ENCODE assay signal across 21 cellular contexts in genomic region chr10:14527134-14527780, GRCh38.
DNase-seq lines count a peak whose midpoint lies in the region; ATAC-seq lines count a peak whose summit lies in the region.
"Had no signal": no experiment of that assay in that cellular context is flagged by ENCODE, and none has a peak within 500 bp of the region (broad histone marks: within the 10 kb centered on the region; RNA-seq: fewer than 3 reads in every experiment).

No MANE protein-coding gene starts in this region.

- H3K27me3 Mint-ChIP-seq in activated CD4-positive, alpha-beta memory T cell treated with anti-CD3 and anti-CD28 coated beads for 36 hours, result no peaks in the 10 kb centered on the region
- H3K27me3 Mint-ChIP-seq in activated CD4-positive, alpha-beta memory T cell treated with anti-CD3 and anti-CD28 coated beads, Interleukin-2, amount 10 ng/mL, durations not matched to agents 7 days and 5 days, result no peaks in the 10 kb centered on the region
- H3K27me3 Mint-ChIP-seq in activated naive CD8-positive, alpha-beta T cell treated with anti-CD3 and anti-CD28 coated beads, Interleukin-2, amount 50 U/mL, for 24 hours, result no peaks in the 10 kb centered on the region
- H3K27me3 Mint-ChIP-seq in natural killer cell treated with Interleukin-12 subunit alpha and Interleukin-12 subunit beta and Interleukin-15 and Interleukin-18, amount 100 ng/mL, for 72 hours, result no peaks in the 10 kb centered on the region
- no peaks in the 10 kb centered on the region for H3K27me3 Mint-ChIP-seq in stimulated activated memory B cell treated with anti-CD40 and anti-IgM and Interleukin-4, amounts not matched to agents 10 μg/mL and 1 μg/mL and 100 μg/mL, for 72 hours

- H3K27ac Mint-ChIP-seq in activated CD4-positive, alpha-beta memory T cell treated with anti-CD3 and anti-CD28 coated beads for 36 hours, result peak overlapping the region; percentile 80
- H3K27ac Mint-ChIP-seq in activated CD4-positive, alpha-beta memory T cell treated with anti-CD3 and anti-CD28 coated beads, Interleukin-2, amount 10 ng/mL, durations not matched to agents 7 days and 5 days, result no peak overlapping the region
- peak overlapping the region; percentile 48 for H3K27ac Mint-ChIP-seq in activated naive CD8-positive, alpha-beta T cell treated with anti-CD3 and anti-CD28 coated beads, Interleukin-2, amount 50 U/mL, for 24 hours
- H3K27ac Mint-ChIP-seq in natural killer cell treated with Interleukin-12 subunit alpha and Interleukin-12 subunit beta and Interleukin-15 and Interleukin-18, amount 100 ng/mL, for 72 hours, result peak overlapping the region; percentile 71 to 87
- no peak overlapping the region for H3K27ac Mint-ChIP-seq in stimulated activated memory B cell treated with anti-CD40 and anti-IgM and Interleukin-4, amounts not matched to agents 10 μg/mL and 1 μg/mL and 100 μg/mL, for 72 hours

- CTCF ChIA-PET in activated CD4-positive, alpha-beta memory T cell treated with anti-CD3 and anti-CD28 coated beads for 36 hours (lab: Charles Lee), result interaction anchor here (0.8 to 1.6 kb wide), 3 partner anchors 16 to 296 kb away, joined by 3 to 6 read pairs (median 5); no protein-coding TSS in a partner anchor
- CTCF ChIA-PET in activated CD4-positive, alpha-beta memory T cell treated with anti-CD3 and anti-CD28 coated beads, Interleukin-2, amount 10 ng/mL, durations not matched to agents 7 days and 5 days (lab: Charles Lee), result interaction anchor here (0.7 kb wide), 1 partner anchor 72 kb away, joined by 3 read pairs; no protein-coding TSS in a partner anchor

- intact Hi-C loops in activated CD4-positive, alpha-beta memory T cell treated with anti-CD3 and anti-CD28 coated beads for 36 hours (cut with micrococcal nuclease), result loop anchor here (1.0 to 2.0 kb wide), 2 partner anchors 19 to 62 kb away; no protein-coding TSS in a partner anchor
- intact Hi-C loops in left ventricle myocardium superior (cut with micrococcal nuclease), result no loop called here

- ATAC-seq in GM18498 (IDR thresholded peaks at IDR 0.05; ENCODE audit: unreplicated experiment), result peak; percentile 78
- peak; percentile 31 for ATAC-seq in activated naive CD8-positive, alpha-beta T cell treated with anti-CD3 and anti-CD28 coated beads, Interleukin-2, amount 50 U/mL, for 24 hours
- no peak for ATAC-seq in natural killer cell treated with Interleukin-12 subunit alpha and Interleukin-12 subunit beta and Interleukin-15 and Interleukin-18, amount 100 ng/mL, for 72 hours
- no peak for ATAC-seq in stimulated activated memory B cell treated with anti-CD40 and anti-IgM and Interleukin-4, amounts not matched to agents 10 μg/mL and 1 μg/mL and 100 μg/mL, for 72 hours
- no peak for ATAC-seq in left ventricle myocardium superior
- ATAC-seq: body of pancreas, upper lobe of right lung had no signal

- no peak for DNase-seq in activated CD4-positive, alpha-beta memory T cell treated with anti-CD3 and anti-CD28 coated beads for 36 hours
- DNase-seq in activated CD4-positive, alpha-beta memory T cell treated with anti-CD3 and anti-CD28 coated beads, Interleukin-2, amount 10 ng/mL, durations not matched to agents 7 days and 5 days, result no peak
- DNase-seq in activated naive CD8-positive, alpha-beta T cell treated with anti-CD3 and anti-CD28 coated beads, Interleukin-2, amount 50 U/mL, for 24 hours, result no peak
- DNase-seq in natural killer cell treated with Interleukin-12 subunit alpha and Interleukin-12 subunit beta and Interleukin-15 and Interleukin-18, amount 100 ng/mL, for 72 hours (ENCODE audit: low spot score), result no peak
- DNase-seq in SHP77 (lab: John Stamatoyannopoulos, UW) (no peak), left ventricle myocardium superior (no peak)
- DNase-seq: activated gamma-delta T cell treated with Interleukin-2 at 50 U/mL for 16 hours; body of pancreas; hypothalamus; kidney; mesendoderm; MG63; NCI-H1694 treated with DMSO at 0.1 percent for 48 hours; NCI-H226; NK-92 treated with Interleukin-12 subunit alpha and Interleukin-12 subunit beta, amount 100 ng/mL, for 24 hours; stimulated activated CD4-positive, alpha-beta T cell treated with anti-CD3 and anti-CD28 coated beads, Interleukin-15, amount 100 ng/mL, for 24 hours; stimulated activated naive CD4-positive, alpha-beta T cell treated with Interleukin-2 at 50 U/mL for 16 hours; upper lobe of right lung had no signal

- H3K4me1 Mint-ChIP-seq in activated CD4-positive, alpha-beta memory T cell treated with anti-CD3 and anti-CD28 coated beads for 36 hours (ENCODE audit: low read depth), result peaks cover 82% of the 10 kb centered on the region
- H3K4me1 Mint-ChIP-seq in activated CD4-positive, alpha-beta memory T cell treated with anti-CD3 and anti-CD28 coated beads, Interleukin-2, amount 10 ng/mL, durations not matched to agents 7 days and 5 days, result peaks cover 83% of the 10 kb centered on the region
- H3K4me1 Mint-ChIP-seq in activated naive CD8-positive, alpha-beta T cell treated with anti-CD3 and anti-CD28 coated beads, Interleukin-2, amount 50 U/mL, for 24 hours, result peaks cover 81% of the 10 kb centered on the region
- H3K4me1 Mint-ChIP-seq in natural killer cell treated with Interleukin-12 subunit alpha and Interleukin-12 subunit beta and Interleukin-15 and Interleukin-18, amount 100 ng/mL, for 72 hours (ENCODE audit: low read depth in 2 of 2), result peaks cover 68 to 75% of the 10 kb centered on the region in 2 donors
- peaks cover 16% of the 10 kb centered on the region for H3K4me1 Mint-ChIP-seq in stimulated activated memory B cell treated with anti-CD40 and anti-IgM and Interleukin-4, amounts not matched to agents 10 μg/mL and 1 μg/mL and 100 μg/mL, for 72 hours
- H3K4me1 Mint-ChIP-seq: CD14-positive monocyte had no signal

- POLR2A ChIA-PET in activated CD4-positive, alpha-beta memory T cell treated with anti-CD3 and anti-CD28 coated beads for 36 hours (lab: Charles Lee), result interaction anchor here (0.6 to 1.2 kb wide), 4 partner anchors 16 to 560 kb away, joined by 3 to 6 read pairs (median 5); no protein-coding TSS in a partner anchor
- POLR2A ChIA-PET in activated CD4-positive, alpha-beta memory T cell treated with anti-CD3 and anti-CD28 coated beads, Interleukin-2, amount 10 ng/mL, durations not matched to agents 7 days and 5 days (lab: Charles Lee), result interaction anchor here (0.6 to 2.8 kb wide), 4 partner anchors 27 to 1126 kb away, joined by 3 to 8 read pairs (median 4); no protein-coding TSS in a partner anchor

- H3K4me3 Mint-ChIP-seq in activated CD4-positive, alpha-beta memory T cell treated with anti-CD3 and anti-CD28 coated beads for 36 hours, result no peak overlapping the region
- no peak overlapping the region for H3K4me3 Mint-ChIP-seq in activated CD4-positive, alpha-beta memory T cell treated with anti-CD3 and anti-CD28 coated beads, Interleukin-2, amount 10 ng/mL, durations not matched to agents 7 days and 5 days
- H3K4me3 Mint-ChIP-seq in activated naive CD8-positive, alpha-beta T cell treated with anti-CD3 and anti-CD28 coated beads, Interleukin-2, amount 50 U/mL, for 24 hours, result peak overlapping the region; percentile 1
- no peak overlapping the region for H3K4me3 Mint-ChIP-seq in natural killer cell treated with Interleukin-12 subunit alpha and Interleukin-12 subunit beta and Interleukin-15 and Interleukin-18, amount 100 ng/mL, for 72 hours
- H3K4me3 Mint-ChIP-seq in stimulated activated memory B cell treated with anti-CD40 and anti-IgM and Interleukin-4, amounts not matched to agents 10 μg/mL and 1 μg/mL and 100 μg/mL, for 72 hours, result no peak overlapping the region
- H3K4me3 Mint-ChIP-seq: CD14-positive monocyte had no signal

- peaks cover 51% of the 10 kb centered on the region for H3K36me3 Mint-ChIP-seq in activated CD4-positive, alpha-beta memory T cell treated with anti-CD3 and anti-CD28 coated beads for 36 hours
- peaks cover 73% of the 10 kb centered on the region for H3K36me3 Mint-ChIP-seq in activated CD4-positive, alpha-beta memory T cell treated with anti-CD3 and anti-CD28 coated beads, Interleukin-2, amount 10 ng/mL, durations not matched to agents 7 days and 5 days (ENCODE audit: low read depth)
- H3K36me3 Mint-ChIP-seq in activated naive CD8-positive, alpha-beta T cell treated with anti-CD3 and anti-CD28 coated beads, Interleukin-2, amount 50 U/mL, for 24 hours (ENCODE audit: low read depth), result peaks cover 54% of the 10 kb centered on the region
- peaks cover 18% of the 10 kb centered on the region for H3K36me3 Mint-ChIP-seq in natural killer cell treated with Interleukin-12 subunit alpha and Interleukin-12 subunit beta and Interleukin-15 and Interleukin-18, amount 100 ng/mL, for 72 hours
- peaks cover 9% of the 10 kb centered on the region for H3K36me3 Mint-ChIP-seq in stimulated activated memory B cell treated with anti-CD40 and anti-IgM and Interleukin-4, amounts not matched to agents 10 μg/mL and 1 μg/mL and 100 μg/mL, for 72 hours

- no peaks in the 10 kb centered on the region for H3K9me3 Mint-ChIP-seq in activated CD4-positive, alpha-beta memory T cell treated with anti-CD3 and anti-CD28 coated beads for 36 hours
- no peaks in the 10 kb centered on the region for H3K9me3 Mint-ChIP-seq in activated CD4-positive, alpha-beta memory T cell treated with anti-CD3 and anti-CD28 coated beads, Interleukin-2, amount 10 ng/mL, durations not matched to agents 7 days and 5 days
- no peaks in the 10 kb centered on the region for H3K9me3 Mint-ChIP-seq in activated naive CD8-positive, alpha-beta T cell treated with anti-CD3 and anti-CD28 coated beads, Interleukin-2, amount 50 U/mL, for 24 hours
- H3K9me3 Mint-ChIP-seq in natural killer cell treated with Interleukin-12 subunit alpha and Interleukin-12 subunit beta and Interleukin-15 and Interleukin-18, amount 100 ng/mL, for 72 hours, result no peaks in the 10 kb centered on the region
- no peaks in the 10 kb centered on the region for H3K9me3 Mint-ChIP-seq in stimulated activated memory B cell treated with anti-CD40 and anti-IgM and Interleukin-4, amounts not matched to agents 10 μg/mL and 1 μg/mL and 100 μg/mL, for 72 hours
- H3K9me3 Mint-ChIP-seq: CD14-positive monocyte had no signal

Comparison
In these comparisons a context has a peak if more than half of its experiments do, and no peak if none do; other contexts are left out.
1. H3K27ac Mint-ChIP-seq: peak in activated CD4-positive, alpha-beta memory T cell treated with anti-CD3 and anti-CD28 coated beads for 36 hours (single experiment), activated naive CD8-positive, alpha-beta T cell treated with anti-CD3 and anti-CD28 coated beads, Interleukin-2, amount 50 U/mL, for 24 hours (single experiment) and natural killer cell treated with Interleukin-12 subunit alpha and Interleukin-12 subunit beta and Interleukin-15 and Interleukin-18, amount 100 ng/mL, for 72 hours (2 of 2); none in activated CD4-positive, alpha-beta memory T cell treated with anti-CD3 and anti-CD28 coated beads, Interleukin-2, amount 10 ng/mL, durations not matched to agents 7 days and 5 days (single experiment) and stimulated activated memory B cell treated with anti-CD40 and anti-IgM and Interleukin-4, amounts not matched to agents 10 μg/mL and 1 μg/mL and 100 μg/mL, for 72 hours (single experiment).
2. ATAC-seq: peak in GM18498 (single experiment) and activated naive CD8-positive, alpha-beta T cell treated with anti-CD3 and anti-CD28 coated beads, Interleukin-2, amount 50 U/mL, for 24 hours (single experiment); none in natural killer cell treated with Interleukin-12 subunit alpha and Interleukin-12 subunit beta and Interleukin-15 and Interleukin-18, amount 100 ng/mL, for 72 hours (0 of 2), stimulated activated memory B cell treated with anti-CD40 and anti-IgM and Interleukin-4, amounts not matched to agents 10 μg/mL and 1 μg/mL and 100 μg/mL, for 72 hours (single experiment) and left ventricle myocardium superior (single experiment).